In the genomic region with DNA sequence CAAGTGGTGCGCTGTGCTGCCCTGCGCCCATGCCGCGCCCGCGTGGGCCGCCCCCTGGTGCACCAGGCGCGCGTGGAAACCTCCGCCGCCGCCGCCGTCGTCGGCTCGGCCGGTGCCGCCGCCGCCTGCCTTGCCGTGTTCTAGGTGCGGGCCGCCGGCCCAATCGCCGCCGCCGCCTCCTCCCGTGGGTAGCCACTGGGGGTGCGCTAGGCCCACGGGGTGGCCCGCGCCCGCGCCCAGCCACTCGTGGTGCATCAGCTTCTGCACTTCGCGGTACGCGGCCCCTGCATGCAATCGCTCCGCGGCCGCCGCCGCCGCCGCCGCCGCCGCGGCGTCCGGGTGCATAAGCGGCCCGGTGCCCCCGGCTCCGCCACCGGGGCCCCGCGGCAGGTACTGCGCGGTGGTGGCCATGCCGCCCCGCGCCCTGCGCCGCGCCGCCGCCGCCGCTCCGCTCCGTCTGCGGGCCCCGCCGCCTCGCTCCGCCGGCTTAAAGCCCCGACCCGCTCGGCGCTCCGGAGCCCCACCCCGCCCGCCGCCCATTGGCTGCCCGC, we compare ENCODE assay signal across 8 cellular contexts. TPM values are rescaled to one million over a fixed set of nuclear protein-coding genes. Genes with fewer than 3 reads are reported as not detected.
DNase-seq lines count a peak whose midpoint lies in the region; ATAC-seq and TF ChIP-seq lines count a peak whose summit lies in the region.

A gene (minus strand): TSS at position 461 of the 551 bp plus-strand sequence. CDS start 50 bp downstream, at position 411.

- TF ChIP-seq POLR2A in body of pancreas (IDR thresholded peaks at IDR 0.05) = no peak

- H3K4me3 ChIP-seq in body of pancreas (peak within 1 kb of the TSS; percentile 39 to 47), mesenchymal stem cell (ENCODE audit: insufficient read depth in 1 of 2, low read depth in 1 of 2, low read length in 2 of 2) (peak within 1 kb of the TSS; percentile 58 to 72)

- H2BK12ac ChIP-seq in mesenchymal stem cell (ENCODE audit: low read length in 2 of 2) = no peak within 1 kb of the TSS

- no peak within 1 kb of the TSS for H2BK5ac ChIP-seq in mesenchymal stem cell (ENCODE audit: low read depth, low read length, poor library complexity, severe bottlenecking)

- H3K4ac ChIP-seq in mesenchymal stem cell (ENCODE audit: low read depth in 1 of 2, low read length in 2 of 2) = no peak within 1 kb of the TSS

- H3K4me1 ChIP-seq in body of pancreas (peaks cover 27% of the 10 kb centered on the region), mesenchymal stem cell (ENCODE audit: control insufficient read depth, insufficient read depth, low read depth, low read length) (peaks cover 50% of the 10 kb centered on the region)

- H2BK15ac ChIP-seq in mesenchymal stem cell (ENCODE audit: low read depth, poor library complexity, severe bottlenecking) = no peak within 1 kb of the TSS

- H3K14ac ChIP-seq in mesenchymal stem cell (ENCODE audit: low read length in 2 of 2) = no peak within 1 kb of the TSS

- no peak within 1 kb of the TSS for H4K91ac ChIP-seq in mesenchymal stem cell (ENCODE audit: low read length)

- no peak within 1 kb of the TSS for H3K18ac ChIP-seq in mesenchymal stem cell (ENCODE audit: low read depth in 1 of 2, low read length in 2 of 2)

- peak within 1 kb of the TSS in 2 of 4 donors; percentile 35 to 49 for H3K27ac ChIP-seq in body of pancreas
- no peak within 1 kb of the TSS for H3K27ac ChIP-seq in mesenchymal stem cell (ENCODE audit: low read length, poor library complexity, severe bottlenecking)

- no peaks in the 10 kb centered on the region for H3K9me3 ChIP-seq in body of pancreas
- H3K9me3 ChIP-seq in mesenchymal stem cell (ENCODE audit: control insufficient read depth, low read length) = no peaks in the 10 kb centered on the region

- peak within 1 kb of the TSS; percentile 32 for H3K9ac ChIP-seq in mesenchymal stem cell (ENCODE audit: low read length)

- peak within 1 kb of the TSS; percentile 42 for H2AFZ ChIP-seq in mesenchymal stem cell (ENCODE audit: low read depth, low read length)

- DNase-seq in NCI-H82 (lab: John Stamatoyannopoulos, UW) = peak; percentile 51
- DNase-seq in NCI-H82 treated with DMSO at 0.1 percent for 48 hours (lab: John Stamatoyannopoulos, UW; ENCODE audit: unreplicated experiment) = no peak
- DNase-seq in body of pancreas = no peak
- DNase-seq in mesenchymal stem cell = no peak
- DNase-seq in T-helper 9 cell = no peak
- DNase-seq in HUDEP-2 (lab: John Stamatoyannopoulos, UW; ENCODE audit: unreplicated experiment in 76 of 76) = no peak

- WGBS in body of pancreas, 2 donors = 3 to 9% methylated on average over 7 to 10 of the region's 92 CpGs
- 3% methylated on average over 49 of the region's 92 CpGs for WGBS in mesenchymal stem cell

- intact Hi-C loops in body of pancreas (cut with DNase I) = no loop called here

- peak within 1 kb of the TSS; percentile 91 for H3K4me2 ChIP-seq in mesenchymal stem cell (ENCODE audit: low read length, poor library complexity, severe bottlenecking)

- TF ChIP-seq CTCF in body of pancreas (IDR thresholded peaks at IDR 0.05) = no peak

- H2AK5ac ChIP-seq in mesenchymal stem cell (ENCODE audit: low read length, severe bottlenecking) = no peak within 1 kb of the TSS

- no peak within 1 kb of the TSS for H4K8ac ChIP-seq in mesenchymal stem cell (ENCODE audit: low read length)

- ATAC-seq in HG03571 (IDR thresholded peaks at IDR 0.05; ENCODE audit: unreplicated experiment) (peak; percentile 3), body of pancreas (peak; percentile 4), HG03469 (IDR thresholded peaks at IDR 0.05; ENCODE audit: unreplicated experiment) (no peak)

- H3K27me3 ChIP-seq in body of pancreas = peaks cover 0 to 29% of the 10 kb centered on the region in 2 donors
- H3K27me3 ChIP-seq in mesenchymal stem cell (ENCODE audit: control insufficient read depth in 1 of 2, insufficient read depth in 1 of 2, low read length in 2 of 2) = peaks cover 52 to 73% of the 10 kb centered on the region in 2 experiments

- H3K36me3 ChIP-seq in body of pancreas (replicated peaks in 1 of 2; ENCODE audit: insufficient read depth in 1 of 2, low read depth in 2 of 2) = no peaks in the 10 kb centered on the region
- H3K36me3 ChIP-seq in mesenchymal stem cell (ENCODE audit: control insufficient read depth in 1 of 2, insufficient read depth in 2 of 2, low read depth in 1 of 2, low read length in 2 of 2) = no peaks in the 10 kb centered on the region

- H3K23ac ChIP-seq in mesenchymal stem cell (ENCODE audit: low read length in 2 of 2) = peak within 1 kb of the TSS in 1 of 2 experiments; percentile 74

- H2BK120ac ChIP-seq in mesenchymal stem cell (ENCODE audit: low read depth, low read length) = no peak within 1 kb of the TSS

- H3K79me1 ChIP-seq in mesenchymal stem cell (replicated peaks; ENCODE audit: low read length, poor library complexity, severe bottlenecking) = no peaks in the 10 kb centered on the region

RNA-seq across cellular contexts. Expression of the gene that starts here (rescaled TPM):
- not detected for total RNA-seq in body of pancreas
- not detected for polyA plus RNA-seq in mesenchymal stem cell (2013, experiment 1 of 2)
- 0.01 TPM for polyA plus RNA-seq in mesenchymal stem cell (2013, experiment 2 of 2)

Comparison
In these comparisons a context has a peak if more than half of its experiments do, and no peak if none do; other contexts are left out.
1. Peak in ATAC-seq and H3K4me3 ChIP-seq in body of pancreas; RNA of the gene not detected or under 1 TPM.